Comparison of ENCODE assay signal across 12 cellular contexts in genomic region chr3:44981751-44982150, GRCh38. TPM values are rescaled to one million over a fixed set of nuclear protein-coding genes. Genes with fewer than 3 reads are reported as not detected.
DNase-seq lines count a peak whose midpoint lies in the region; ATAC-seq and TF ChIP-seq lines count a peak whose summit lies in the region.
"Had no signal": no experiment of that assay in that cellular context is flagged by ENCODE, and none has a peak within 500 bp of the region (broad histone marks: within the 10 kb centered on the region; RNA-seq: fewer than 3 reads in every experiment).

No MANE protein-coding gene starts in this region.

- H3K36me3 Mint-ChIP-seq in activated CD4-positive, alpha-beta memory T cell treated with anti-CD3 and anti-CD28 coated beads for 36 hours = peaks cover 10% of the 10 kb centered on the region
- peaks cover 0 to 20% (median 7%) of the 10 kb centered on the region in 5 donors for H3K36me3 Mint-ChIP-seq in naive thymus-derived CD4-positive, alpha-beta T cell

- H3K9me3 Mint-ChIP-seq in activated CD4-positive, alpha-beta memory T cell treated with anti-CD3 and anti-CD28 coated beads for 36 hours = no peaks in the 10 kb centered on the region
- H3K9me3 Mint-ChIP-seq in naive thymus-derived CD4-positive, alpha-beta T cell = no peaks in the 10 kb centered on the region

- H3K4me3 ChIP-seq in naive thymus-derived CD4-positive, alpha-beta T cell (ENCODE audit: low read length) = no peak overlapping the region
- H3K4me3 ChIP-seq: coronary artery had no signal

- peak; percentile 65 for ATAC-seq in GM19463 (IDR thresholded peaks at IDR 0.05; ENCODE audit: unreplicated experiment)
- peak; percentile 77 for ATAC-seq in naive thymus-derived CD4-positive, alpha-beta T cell
- no peak for ATAC-seq in GM19397 (IDR thresholded peaks at IDR 0.05; ENCODE audit: unreplicated experiment)
- ATAC-seq: right cardiac atrium had no signal

- H3K36me3 ChIP-seq in naive thymus-derived CD4-positive, alpha-beta T cell (ENCODE audit: control insufficient read depth in 2 of 3, insufficient read depth in 3 of 3, low read length in 3 of 3) = no peaks in the 10 kb centered on the region

- TF ChIP-seq CTCF in GM10248 (IDR thresholded peaks at IDR 0.05; ENCODE audit: control extremely low read depth, extremely low read depth, low read depth, missing control alignments) = no peak

- H3K4me1 ChIP-seq in naive thymus-derived CD4-positive, alpha-beta T cell (ENCODE audit: control insufficient read depth in 2 of 2, insufficient read depth in 2 of 2, low read length in 2 of 2) = peaks cover 26 to 53% of the 10 kb centered on the region in 2 donors

- H3K27me3 Mint-ChIP-seq in activated CD4-positive, alpha-beta memory T cell treated with anti-CD3 and anti-CD28 coated beads for 36 hours = no peaks in the 10 kb centered on the region
- H3K27me3 Mint-ChIP-seq in naive thymus-derived CD4-positive, alpha-beta T cell = no peaks in the 10 kb centered on the region

- H3K4me1 Mint-ChIP-seq in activated CD4-positive, alpha-beta memory T cell treated with anti-CD3 and anti-CD28 coated beads for 36 hours (ENCODE audit: low read depth) = peaks cover 75% of the 10 kb centered on the region
- peaks cover 52 to 92% (median 81%) of the 10 kb centered on the region in 7 donors for H3K4me1 Mint-ChIP-seq in naive thymus-derived CD4-positive, alpha-beta T cell

- DNase-seq in GM10248 (ENCODE audit: extremely low spot score) (peak; percentile 50), NCI-H446 treated with DMSO at 0.1 percent for 48 hours (lab: John Stamatoyannopoulos, UW) (no peak), HEK293T (ENCODE audit: extremely low spot score) (no peak)
- DNase-seq in activated CD4-positive, alpha-beta memory T cell treated with anti-CD3 and anti-CD28 coated beads for 36 hours = no peak
- peak in 2 of 9 donors; percentile 27 to 31 for DNase-seq in naive thymus-derived CD4-positive, alpha-beta T cell
- DNase-seq: HCEC 1CT, NCI-H187 treated with DMSO at 0.1 percent for 48 hours, NCI-H748 treated with DMSO at 0.1 percent for 48 hours, right cardiac atrium had no signal

- no peaks in the 10 kb centered on the region for H3K9me3 ChIP-seq in naive thymus-derived CD4-positive, alpha-beta T cell (ENCODE audit: control insufficient read depth in 2 of 3, low read length in 3 of 3)

- H3K4me3 Mint-ChIP-seq in activated CD4-positive, alpha-beta memory T cell treated with anti-CD3 and anti-CD28 coated beads for 36 hours = no peak overlapping the region
- H3K4me3 Mint-ChIP-seq in naive thymus-derived CD4-positive, alpha-beta T cell = peak overlapping the region in 7 of 10 donors; percentile 21 to 79 (median 61)

- H3K27me3 ChIP-seq in naive thymus-derived CD4-positive, alpha-beta T cell (ENCODE audit: control insufficient read depth in 2 of 2, insufficient read depth in 2 of 2, low read length in 2 of 2) = no peaks in the 10 kb centered on the region

- H3K27ac Mint-ChIP-seq in activated CD4-positive, alpha-beta memory T cell treated with anti-CD3 and anti-CD28 coated beads for 36 hours = peak overlapping the region; percentile 47
- H3K27ac Mint-ChIP-seq in naive thymus-derived CD4-positive, alpha-beta T cell = peak overlapping the region in 6 of 9 donors; percentile 18 to 85 (median 64)

- intact Hi-C loops in activated CD4-positive, alpha-beta memory T cell treated with anti-CD3 and anti-CD28 coated beads for 36 hours (cut with micrococcal nuclease) = no loop called here
- intact Hi-C loops in naive thymus-derived CD4-positive, alpha-beta T cell (cut with micrococcal nuclease) = loop anchor here in 1 of 2 donors (2.0 kb wide), 1 partner anchor 15 kb away; no protein-coding TSS in a partner anchor

- no peak overlapping the region for H3K27ac ChIP-seq in naive thymus-derived CD4-positive, alpha-beta T cell (ENCODE audit: low read depth, low read length)
- H3K27ac ChIP-seq: coronary artery had no signal

- CTCF ChIA-PET in GM10248 (lab: Yijun Ruan, JAX) = interaction anchor here (4.9 kb wide), 1 partner anchor 12 kb away, joined by 44 read pairs; no protein-coding TSS in a partner anchor
- CTCF ChIA-PET in activated CD4-positive, alpha-beta memory T cell treated with anti-CD3 and anti-CD28 coated beads for 36 hours (lab: Charles Lee) = interaction anchor here (0.7 to 3.4 kb wide), 3 partner anchors 11 to 229 kb away, joined by 3 to 16 read pairs (median 4); no protein-coding TSS in a partner anchor
- CTCF ChIA-PET in naive thymus-derived CD4-positive, alpha-beta T cell (lab: Charles Lee) = interaction anchor here (0.5 to 0.6 kb wide), 2 partner anchors 17 to 228 kb away, joined by 3 read pairs; no protein-coding TSS in a partner anchor
- CTCF ChIA-PET in HEK293T (lab: Yijun Ruan, JAX) = no interaction called here

- POLR2A ChIA-PET in GM10248 (lab: Yijun Ruan, JAX) = interaction anchor here (0.6 kb wide), 1 partner anchor 40 kb away, joined by 3 read pairs; no protein-coding TSS in a partner anchor
- POLR2A ChIA-PET in activated CD4-positive, alpha-beta memory T cell treated with anti-CD3 and anti-CD28 coated beads for 36 hours (lab: Charles Lee) = interaction anchor here (0.7 kb wide), 1 partner anchor 21 kb away, joined by 3 read pairs; no protein-coding TSS in a partner anchor
- POLR2A ChIA-PET in naive thymus-derived CD4-positive, alpha-beta T cell (lab: Charles Lee) = interaction anchor here (1.6 kb wide), 1 partner anchor 20 kb away, joined by 4 read pairs; no protein-coding TSS in a partner anchor
- POLR2A ChIA-PET in HEK293T (lab: Yijun Ruan, JAX) = no interaction called here

TF ChIP-seq in HEK293T, 16 proteins besides CTCF, POLR2A, EP300 and RAD21:
- TF ChIP-seq LEF1 (IDR thresholded peaks at IDR 0.05; ENCODE audit: borderline replicate concordance) (no peak), TARDBP (IDR thresholded peaks at IDR 0.05) (no peak), NFRKB (IDR thresholded peaks at IDR 0.05) (no peak), ELF4 (IDR thresholded peaks at IDR 0.05) (no peak), ZNF384 (IDR thresholded peaks at IDR 0.05) (no peak), ARNT (IDR thresholded peaks at IDR 0.05) (no peak), FOXK2 (IDR thresholded peaks at IDR 0.05) (no peak), HDGF (IDR thresholded peaks at IDR 0.05; ENCODE audit: borderline replicate concordance) (no peak), FOXA1 (IDR thresholded peaks at IDR 0.05) (no peak), PKNOX1 (IDR thresholded peaks at IDR 0.05) (no peak), FOXM1 (IDR thresholded peaks at IDR 0.05; ENCODE audit: borderline replicate concordance) (no peak), SUZ12 (IDR thresholded peaks at IDR 0.05) (no peak), SP1 (IDR thresholded peaks at IDR 0.05) (no peak), L3MBTL2 (conservative IDR thresholded peaks at IDR 0.05) (no peak)
TF ChIP-seq in HEK293T: peak in this region for 0.

RNA-seq across cellular contexts. Expression of gene EXOSC7, which starts 5.7 kb away (rescaled TPM):
- total RNA-seq in activated CD4-positive, alpha-beta memory T cell treated with anti-CD3 and anti-CD28 coated beads for 36 hours = 10 to 100 TPM; 55.7 to 62.2 TPM
- 10 to 100 TPM; 30.7 to 57.9 (median 44.3) TPM for total RNA-seq in naive thymus-derived CD4-positive, alpha-beta T cell
- 10 to 100 TPM; 48.4 to 59.4 TPM for polyA plus RNA-seq in naive thymus-derived CD4-positive, alpha-beta T cell

RNA-seq across cellular contexts. Expression of gene ZDHHC3, which starts 5.8 kb away (rescaled TPM):
- 10 to 100 TPM; 26.9 to 34.8 TPM for total RNA-seq in activated CD4-positive, alpha-beta memory T cell treated with anti-CD3 and anti-CD28 coated beads for 36 hours
- 10 to 100 TPM; 38.5 to 54.0 (median 48.8) TPM for total RNA-seq in naive thymus-derived CD4-positive, alpha-beta T cell
- polyA plus RNA-seq in naive thymus-derived CD4-positive, alpha-beta T cell = 10 to 100 TPM; 33.7 to 36.1 TPM

RNA-seq across cellular contexts. Expression of gene CLEC3B, which starts 44.4 kb away (rescaled TPM):
- not detected for total RNA-seq in activated CD4-positive, alpha-beta memory T cell treated with anti-CD3 and anti-CD28 coated beads for 36 hours
- total RNA-seq in naive thymus-derived CD4-positive, alpha-beta T cell = 1 to 10 TPM in 2 of 5 experiments, under 1 TPM in 3; 0.45 to 1.8 (median 0.75) TPM
- not detected for polyA plus RNA-seq in naive thymus-derived CD4-positive, alpha-beta T cell
